In genomic region chr11:36192723-36193619, GRCh38 we compare ENCODE assay signal across 1 cellular context.
TF ChIP-seq lines count a peak whose summit lies in the region.

No MANE protein-coding gene starts in this region.

TF ChIP-seq in K562, 482 proteins besides CTCF, POLR2A, EP300 and RAD21 (continued from another document):
- TF ChIP-seq ZBTB9 (CRISPR knock-in tag; IDR thresholded peaks at IDR 0.05) (no peak), TRIM24 (IDR thresholded peaks at IDR 0.05) (peak; percentile 16 to 33; a peak in 1 of 4 replicates), ELF4 (CRISPR knock-in tag; IDR thresholded peaks at IDR 0.05) (peak; percentile 48; the same call in 1 of the 2 replicates), CHCHD3 (CRISPR knock-in tag; IDR thresholded peaks at IDR 0.05) (no peak), ZBTB1 (CRISPR knock-in tag; IDR thresholded peaks at IDR 0.05; ENCODE audit: borderline replicate concordance, low read depth) (no peak), POLR3A (IDR thresholded peaks at IDR 0.05; ENCODE audit: borderline replicate concordance, extremely low read depth, insufficient read depth, insufficient read length) (no peak), KLF10 (CRISPR knock-in tag; IDR thresholded peaks at IDR 0.05) (no peak), KAT2B (IDR thresholded peaks at IDR 0.05; ENCODE audit: low read depth, low read length) (no peak), CREB3 (tag; conservative IDR thresholded peaks at IDR 0.05; ENCODE audit: low read depth) (no peak), TBP (optimal IDR thresholded peaks at IDR 0.05; ENCODE audit: low read depth, low read length) (no peak), SRSF7 (optimal IDR thresholded peaks at IDR 0.05; ENCODE audit: low read depth, low read length) (no peak), MEF2D (tag; conservative IDR thresholded peaks at IDR 0.05; ENCODE audit: low read depth) (0 out of 2 replicates have a peak, but pooled peaks have one; percentile 39), SP2 (IDR thresholded peaks at IDR 0.05; ENCODE audit: extremely low read depth, low read depth, low read length, poor library complexity, severe bottlenecking) (no peak), ZNF511 (CRISPR knock-in tag; IDR thresholded peaks at IDR 0.05) (no peak), HNRNPLL (IDR thresholded peaks at IDR 0.05; ENCODE audit: low read depth, low read length, poor library complexity, severe bottlenecking) (no peak), TCF3 (CRISPR knock-in tag; IDR thresholded peaks at IDR 0.05) (peak; percentile 95), NFIC (IDR thresholded peaks at IDR 0.05) (peak; percentile 24; the same call in 1 of the 2 replicates), RHOXF2B (CRISPR knock-in tag; conservative IDR thresholded peaks at IDR 0.05) (no peak), ZNF23 (CRISPR knock-in tag; IDR thresholded peaks at IDR 0.05) (no peak), HDAC1 (IDR thresholded peaks at IDR 0.05) (0 out of 4 replicates have a peak, but pooled peaks of 1 of the 2 experiments have one; percentile 19)
